ENCODE assay signal across 1 cellular context in the genomic region with DNA sequence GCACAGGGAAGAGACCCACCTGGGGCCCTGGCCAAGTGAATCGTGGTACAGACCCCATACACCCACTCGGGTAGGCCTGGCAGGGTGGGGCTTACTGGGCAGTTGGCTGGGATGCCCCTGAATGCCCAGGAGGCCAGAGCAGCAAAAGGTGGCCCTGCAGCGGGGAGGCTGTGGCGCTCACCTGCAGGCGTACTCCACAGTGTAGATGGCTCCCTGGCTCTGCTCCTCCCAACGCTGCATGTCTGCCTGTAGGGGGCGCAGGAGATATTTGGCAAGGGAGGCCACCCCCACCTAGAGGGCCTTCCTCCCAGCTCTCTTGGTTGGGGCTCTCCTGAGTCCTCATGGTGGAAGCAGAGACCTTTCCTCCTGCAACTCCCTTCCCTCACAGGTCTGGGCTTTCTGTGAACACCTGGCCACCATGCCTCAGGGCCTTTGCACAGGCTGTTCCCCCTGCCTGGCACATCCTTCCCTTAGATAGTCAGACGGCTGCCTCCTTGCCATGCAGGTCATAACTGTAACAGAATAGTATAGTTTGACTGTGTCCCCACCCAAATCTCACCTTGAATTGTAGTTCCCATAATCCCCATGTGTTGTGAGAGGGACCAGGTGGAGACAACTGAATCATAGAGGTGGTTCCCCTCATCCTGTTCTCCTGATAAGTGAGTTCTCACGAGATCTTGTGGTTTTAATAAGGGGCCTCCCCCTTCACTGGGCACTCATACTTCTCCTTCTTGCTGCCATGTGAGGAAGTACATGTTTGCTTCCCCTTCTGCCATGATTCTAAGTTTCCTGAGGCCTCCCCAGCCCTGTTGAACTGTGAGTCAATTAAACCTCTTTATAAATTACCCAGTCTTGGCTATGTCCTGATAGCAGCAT.
TF ChIP-seq lines count a peak whose summit lies in the region.

No MANE protein-coding gene starts in this region.

TF ChIP-seq in HepG2, 621 proteins besides CTCF, POLR2A, EP300 and RAD21 (continued from another document and continues in another):
- TF ChIP-seq, protein P1, sequence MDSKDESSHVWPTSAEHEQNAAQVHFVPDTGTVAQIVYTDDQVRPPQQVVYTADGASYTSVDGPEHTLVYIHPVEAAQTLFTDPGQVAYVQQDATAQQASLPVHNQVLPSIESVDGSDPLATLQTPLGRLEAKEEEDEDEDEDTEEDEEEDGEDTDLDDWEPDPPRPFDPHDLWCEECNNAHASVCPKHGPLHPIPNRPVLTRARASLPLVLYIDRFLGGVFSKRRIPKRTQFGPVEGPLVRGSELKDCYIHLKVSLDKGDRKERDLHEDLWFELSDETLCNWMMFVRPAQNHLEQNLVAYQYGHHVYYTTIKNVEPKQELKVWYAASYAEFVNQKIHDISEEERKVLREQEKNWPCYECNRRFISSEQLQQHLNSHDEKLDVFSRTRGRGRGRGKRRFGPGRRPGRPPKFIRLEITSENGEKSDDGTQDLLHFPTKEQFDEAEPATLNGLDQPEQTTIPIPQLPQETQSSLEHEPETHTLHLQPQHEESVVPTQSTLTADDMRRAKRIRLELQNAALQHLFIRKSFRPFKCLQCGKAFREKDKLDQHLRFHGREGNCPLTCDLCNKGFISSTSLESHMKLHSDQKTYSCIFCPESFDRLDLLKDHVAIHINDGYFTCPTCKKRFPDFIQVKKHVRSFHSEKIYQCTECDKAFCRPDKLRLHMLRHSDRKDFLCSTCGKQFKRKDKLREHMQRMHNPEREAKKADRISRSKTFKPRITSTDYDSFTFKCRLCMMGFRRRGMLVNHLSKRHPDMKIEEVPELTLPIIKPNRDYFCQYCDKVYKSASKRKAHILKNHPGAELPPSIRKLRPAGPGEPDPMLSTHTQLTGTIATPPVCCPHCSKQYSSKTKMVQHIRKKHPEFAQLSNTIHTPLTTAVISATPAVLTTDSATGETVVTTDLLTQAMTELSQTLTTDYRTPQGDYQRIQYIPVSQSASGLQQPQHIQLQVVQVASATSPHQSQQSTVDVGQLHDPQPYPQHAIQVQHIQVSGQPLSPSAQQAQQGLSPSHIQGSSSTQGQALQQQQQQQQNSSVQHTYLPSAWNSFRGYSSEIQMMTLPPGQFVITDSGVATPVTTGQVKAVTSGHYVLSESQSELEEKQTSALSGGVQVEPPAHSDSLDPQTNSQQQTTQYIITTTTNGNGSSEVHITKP (CRISPR knock-in tag; IDR thresholded peaks at IDR 0.05; ENCODE audit: low read depth) = no peak
- TF ChIP-seq PRPF4 (IDR thresholded peaks at IDR 0.05; ENCODE audit: low read depth, low read length, poor library complexity, severe bottlenecking) = no peak
- TF ChIP-seq, protein P2, sequence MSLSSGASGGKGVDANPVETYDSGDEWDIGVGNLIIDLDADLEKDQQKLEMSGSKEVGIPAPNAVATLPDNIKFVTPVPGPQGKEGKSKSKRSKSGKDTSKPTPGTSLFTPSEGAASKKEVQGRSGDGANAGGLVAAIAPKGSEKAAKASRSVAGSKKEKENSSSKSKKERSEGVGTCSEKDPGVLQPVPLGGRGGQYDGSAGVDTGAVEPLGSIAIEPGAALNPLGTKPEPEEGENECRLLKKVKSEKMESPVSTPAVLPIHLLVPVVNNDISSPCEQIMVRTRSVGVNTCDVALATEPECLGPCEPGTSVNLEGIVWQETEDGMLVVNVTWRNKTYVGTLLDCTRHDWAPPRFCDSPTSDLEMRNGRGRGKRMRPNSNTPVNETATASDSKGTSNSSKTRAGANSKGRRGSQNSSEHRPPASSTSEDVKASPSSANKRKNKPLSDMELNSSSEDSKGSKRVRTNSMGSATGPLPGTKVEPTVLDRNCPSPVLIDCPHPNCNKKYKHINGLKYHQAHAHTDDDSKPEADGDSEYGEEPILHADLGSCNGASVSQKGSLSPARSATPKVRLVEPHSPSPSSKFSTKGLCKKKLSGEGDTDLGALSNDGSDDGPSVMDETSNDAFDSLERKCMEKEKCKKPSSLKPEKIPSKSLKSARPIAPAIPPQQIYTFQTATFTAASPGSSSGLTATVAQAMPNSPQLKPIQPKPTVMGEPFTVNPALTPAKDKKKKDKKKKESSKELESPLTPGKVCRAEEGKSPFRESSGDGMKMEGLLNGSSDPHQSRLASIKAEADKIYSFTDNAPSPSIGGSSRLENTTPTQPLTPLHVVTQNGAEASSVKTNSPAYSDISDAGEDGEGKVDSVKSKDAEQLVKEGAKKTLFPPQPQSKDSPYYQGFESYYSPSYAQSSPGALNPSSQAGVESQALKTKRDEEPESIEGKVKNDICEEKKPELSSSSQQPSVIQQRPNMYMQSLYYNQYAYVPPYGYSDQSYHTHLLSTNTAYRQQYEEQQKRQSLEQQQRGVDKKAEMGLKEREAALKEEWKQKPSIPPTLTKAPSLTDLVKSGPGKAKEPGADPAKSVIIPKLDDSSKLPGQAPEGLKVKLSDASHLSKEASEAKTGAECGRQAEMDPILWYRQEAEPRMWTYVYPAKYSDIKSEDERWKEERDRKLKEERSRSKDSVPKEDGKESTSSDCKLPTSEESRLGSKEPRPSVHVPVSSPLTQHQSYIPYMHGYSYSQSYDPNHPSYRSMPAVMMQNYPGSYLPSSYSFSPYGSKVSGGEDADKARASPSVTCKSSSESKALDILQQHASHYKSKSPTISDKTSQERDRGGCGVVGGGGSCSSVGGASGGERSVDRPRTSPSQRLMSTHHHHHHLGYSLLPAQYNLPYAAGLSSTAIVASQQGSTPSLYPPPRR (CRISPR knock-in tag; IDR thresholded peaks at IDR 0.05; ENCODE audit: borderline replicate concordance) = no peak
- TF ChIP-seq, protein P3, sequence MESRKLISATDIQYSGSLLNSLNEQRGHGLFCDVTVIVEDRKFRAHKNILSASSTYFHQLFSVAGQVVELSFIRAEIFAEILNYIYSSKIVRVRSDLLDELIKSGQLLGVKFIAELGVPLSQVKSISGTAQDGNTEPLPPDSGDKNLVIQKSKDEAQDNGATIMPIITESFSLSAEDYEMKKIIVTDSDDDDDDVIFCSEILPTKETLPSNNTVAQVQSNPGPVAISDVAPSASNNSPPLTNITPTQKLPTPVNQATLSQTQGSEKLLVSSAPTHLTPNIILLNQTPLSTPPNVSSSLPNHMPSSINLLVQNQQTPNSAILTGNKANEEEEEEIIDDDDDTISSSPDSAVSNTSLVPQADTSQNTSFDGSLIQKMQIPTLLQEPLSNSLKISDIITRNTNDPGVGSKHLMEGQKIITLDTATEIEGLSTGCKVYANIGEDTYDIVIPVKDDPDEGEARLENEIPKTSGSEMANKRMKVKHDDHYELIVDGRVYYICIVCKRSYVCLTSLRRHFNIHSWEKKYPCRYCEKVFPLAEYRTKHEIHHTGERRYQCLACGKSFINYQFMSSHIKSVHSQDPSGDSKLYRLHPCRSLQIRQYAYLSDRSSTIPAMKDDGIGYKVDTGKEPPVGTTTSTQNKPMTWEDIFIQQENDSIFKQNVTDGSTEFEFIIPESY (CRISPR knock-in tag; IDR thresholded peaks at IDR 0.05) = peak; percentile 97
- TF ChIP-seq PLRG1 (conservative IDR thresholded peaks at IDR 0.05) = no peak
- no peak for TF ChIP-seq ZKSCAN8 (CRISPR knock-in tag; IDR thresholded peaks at IDR 0.05; ENCODE audit: borderline replicate concordance)
- no peak for TF ChIP-seq SAFB2 (CRISPR knock-in tag; IDR thresholded peaks at IDR 0.05; ENCODE audit: borderline replicate concordance, low read depth)
- peak; percentile 43; the same call in 1 of the 2 replicates for TF ChIP-seq ZFX (CRISPR knock-in tag; IDR thresholded peaks at IDR 0.05; ENCODE audit: low read depth)
- TF ChIP-seq SRSF9 (IDR thresholded peaks at IDR 0.05; ENCODE audit: borderline replicate concordance, insufficient read depth, low read depth, low read length, poor library complexity, severe bottlenecking) = no peak
- TF ChIP-seq, protein P4, sequence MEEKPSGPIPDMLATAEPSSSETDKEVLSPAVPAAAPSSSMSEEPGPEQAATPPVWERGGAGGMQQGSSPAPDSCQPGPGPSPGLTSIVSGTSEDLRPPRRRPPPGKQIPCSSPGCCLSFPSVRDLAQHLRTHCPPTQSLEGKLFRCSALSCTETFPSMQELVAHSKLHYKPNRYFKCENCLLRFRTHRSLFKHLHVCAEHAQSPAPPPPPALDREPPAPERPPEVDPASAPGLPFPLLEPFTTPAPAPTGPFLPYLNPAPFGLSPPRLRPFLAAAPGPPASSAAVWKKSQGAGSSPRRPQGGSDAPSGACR (CRISPR knock-in tag; IDR thresholded peaks at IDR 0.05) = no peak
- no peak for TF ChIP-seq ZNF891 (CRISPR knock-in tag; IDR thresholded peaks at IDR 0.05)
- TF ChIP-seq XRCC5 (optimal IDR thresholded peaks at IDR 0.05; ENCODE audit: low read length) = peak; percentile 86
- TF ChIP-seq HMGA1 (CRISPR knock-in tag; conservative IDR thresholded peaks at IDR 0.05) = no peak
- TF ChIP-seq, protein P5, sequence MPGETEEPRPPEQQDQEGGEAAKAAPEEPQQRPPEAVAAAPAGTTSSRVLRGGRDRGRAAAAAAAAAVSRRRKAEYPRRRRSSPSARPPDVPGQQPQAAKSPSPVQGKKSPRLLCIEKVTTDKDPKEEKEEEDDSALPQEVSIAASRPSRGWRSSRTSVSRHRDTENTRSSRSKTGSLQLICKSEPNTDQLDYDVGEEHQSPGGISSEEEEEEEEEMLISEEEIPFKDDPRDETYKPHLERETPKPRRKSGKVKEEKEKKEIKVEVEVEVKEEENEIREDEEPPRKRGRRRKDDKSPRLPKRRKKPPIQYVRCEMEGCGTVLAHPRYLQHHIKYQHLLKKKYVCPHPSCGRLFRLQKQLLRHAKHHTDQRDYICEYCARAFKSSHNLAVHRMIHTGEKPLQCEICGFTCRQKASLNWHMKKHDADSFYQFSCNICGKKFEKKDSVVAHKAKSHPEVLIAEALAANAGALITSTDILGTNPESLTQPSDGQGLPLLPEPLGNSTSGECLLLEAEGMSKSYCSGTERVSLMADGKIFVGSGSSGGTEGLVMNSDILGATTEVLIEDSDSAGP (CRISPR knock-in tag; IDR thresholded peaks at IDR 0.05; ENCODE audit: borderline replicate concordance) = peak; percentile 69; the same call in 1 of the 2 replicates
- no peak for TF ChIP-seq TBX2 (CRISPR knock-in tag; IDR thresholded peaks at IDR 0.05; ENCODE audit: borderline replicate concordance)
- no peak for TF ChIP-seq RBFOX2 (IDR thresholded peaks at IDR 0.05; ENCODE audit: low read depth, low read length)
- TF ChIP-seq, protein P6, sequence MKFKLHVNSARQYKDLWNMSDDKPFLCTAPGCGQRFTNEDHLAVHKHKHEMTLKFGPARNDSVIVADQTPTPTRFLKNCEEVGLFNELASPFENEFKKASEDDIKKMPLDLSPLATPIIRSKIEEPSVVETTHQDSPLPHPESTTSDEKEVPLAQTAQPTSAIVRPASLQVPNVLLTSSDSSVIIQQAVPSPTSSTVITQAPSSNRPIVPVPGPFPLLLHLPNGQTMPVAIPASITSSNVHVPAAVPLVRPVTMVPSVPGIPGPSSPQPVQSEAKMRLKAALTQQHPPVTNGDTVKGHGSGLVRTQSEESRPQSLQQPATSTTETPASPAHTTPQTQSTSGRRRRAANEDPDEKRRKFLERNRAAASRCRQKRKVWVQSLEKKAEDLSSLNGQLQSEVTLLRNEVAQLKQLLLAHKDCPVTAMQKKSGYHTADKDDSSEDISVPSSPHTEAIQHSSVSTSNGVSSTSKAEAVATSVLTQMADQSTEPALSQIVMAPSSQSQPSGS (CRISPR knock-in tag; IDR thresholded peaks at IDR 0.05) = no peak
- TF ChIP-seq ZFYVE20 (CRISPR knock-in tag; IDR thresholded peaks at IDR 0.05; ENCODE audit: borderline replicate concordance, low read depth) = no peak
- no peak for TF ChIP-seq ZMAT3 (CRISPR knock-in tag; conservative IDR thresholded peaks at IDR 0.05)
- no peak for TF ChIP-seq ZNF331 (CRISPR knock-in tag; IDR thresholded peaks at IDR 0.05)
- TF ChIP-seq BORCS8-MEF2B (CRISPR knock-in tag; IDR thresholded peaks at IDR 0.05) = peak; percentile 71; the same call in 1 of the 2 replicates
- TF ChIP-seq ZNF616 (CRISPR knock-in tag; IDR thresholded peaks at IDR 0.05; ENCODE audit: low read depth) = no peak
- TF ChIP-seq, protein P7, sequence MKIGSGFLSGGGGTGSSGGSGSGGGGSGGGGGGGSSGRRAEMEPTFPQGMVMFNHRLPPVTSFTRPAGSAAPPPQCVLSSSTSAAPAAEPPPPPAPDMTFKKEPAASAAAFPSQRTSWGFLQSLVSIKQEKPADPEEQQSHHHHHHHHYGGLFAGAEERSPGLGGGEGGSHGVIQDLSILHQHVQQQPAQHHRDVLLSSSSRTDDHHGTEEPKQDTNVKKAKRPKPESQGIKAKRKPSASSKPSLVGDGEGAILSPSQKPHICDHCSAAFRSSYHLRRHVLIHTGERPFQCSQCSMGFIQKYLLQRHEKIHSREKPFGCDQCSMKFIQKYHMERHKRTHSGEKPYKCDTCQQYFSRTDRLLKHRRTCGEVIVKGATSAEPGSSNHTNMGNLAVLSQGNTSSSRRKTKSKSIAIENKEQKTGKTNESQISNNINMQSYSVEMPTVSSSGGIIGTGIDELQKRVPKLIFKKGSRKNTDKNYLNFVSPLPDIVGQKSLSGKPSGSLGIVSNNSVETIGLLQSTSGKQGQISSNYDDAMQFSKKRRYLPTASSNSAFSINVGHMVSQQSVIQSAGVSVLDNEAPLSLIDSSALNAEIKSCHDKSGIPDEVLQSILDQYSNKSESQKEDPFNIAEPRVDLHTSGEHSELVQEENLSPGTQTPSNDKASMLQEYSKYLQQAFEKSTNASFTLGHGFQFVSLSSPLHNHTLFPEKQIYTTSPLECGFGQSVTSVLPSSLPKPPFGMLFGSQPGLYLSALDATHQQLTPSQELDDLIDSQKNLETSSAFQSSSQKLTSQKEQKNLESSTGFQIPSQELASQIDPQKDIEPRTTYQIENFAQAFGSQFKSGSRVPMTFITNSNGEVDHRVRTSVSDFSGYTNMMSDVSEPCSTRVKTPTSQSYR (CRISPR knock-in tag; IDR thresholded peaks at IDR 0.05; ENCODE audit: borderline replicate concordance) = no peak
- no peak for TF ChIP-seq ZNF660 (CRISPR knock-in tag; IDR thresholded peaks at IDR 0.05; ENCODE audit: borderline replicate concordance, low read depth)
- TF ChIP-seq, protein P8, sequence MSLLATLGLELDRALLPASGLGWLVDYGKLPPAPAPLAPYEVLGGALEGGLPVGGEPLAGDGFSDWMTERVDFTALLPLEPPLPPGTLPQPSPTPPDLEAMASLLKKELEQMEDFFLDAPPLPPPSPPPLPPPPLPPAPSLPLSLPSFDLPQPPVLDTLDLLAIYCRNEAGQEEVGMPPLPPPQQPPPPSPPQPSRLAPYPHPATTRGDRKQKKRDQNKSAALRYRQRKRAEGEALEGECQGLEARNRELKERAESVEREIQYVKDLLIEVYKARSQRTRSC (CRISPR knock-in tag; IDR thresholded peaks at IDR 0.05; ENCODE audit: low read depth) = no peak
- no peak for TF ChIP-seq SOX5 (CRISPR knock-in tag; IDR thresholded peaks at IDR 0.05; ENCODE audit: borderline replicate concordance)
- TF ChIP-seq, protein P9, sequence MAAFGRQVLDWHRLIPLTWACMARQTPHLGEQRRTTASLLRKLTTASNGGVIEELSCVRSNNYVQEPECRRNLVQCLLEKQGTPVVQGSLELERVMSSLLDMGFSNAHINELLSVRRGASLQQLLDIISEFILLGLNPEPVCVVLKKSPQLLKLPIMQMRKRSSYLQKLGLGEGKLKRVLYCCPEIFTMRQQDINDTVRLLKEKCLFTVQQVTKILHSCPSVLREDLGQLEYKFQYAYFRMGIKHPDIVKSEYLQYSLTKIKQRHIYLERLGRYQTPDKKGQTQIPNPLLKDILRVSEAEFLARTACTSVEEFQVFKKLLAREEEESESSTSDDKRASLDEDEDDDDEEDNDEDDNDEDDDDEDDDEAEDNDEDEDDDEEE (CRISPR knock-in tag; IDR thresholded peaks at IDR 0.05) = no peak
- TF ChIP-seq MBD4 (IDR thresholded peaks at IDR 0.05; ENCODE audit: borderline replicate concordance, low read length) = no peak
- TF ChIP-seq GFI1 (CRISPR knock-in tag; IDR thresholded peaks at IDR 0.05; ENCODE audit: borderline replicate concordance) = no peak
- TF ChIP-seq KDM5A (IDR thresholded peaks at IDR 0.05; ENCODE audit: borderline replicate concordance, low read length) = no peak
- no peak for TF ChIP-seq ZFP37 (CRISPR knock-in tag; IDR thresholded peaks at IDR 0.05; ENCODE audit: borderline replicate concordance)
- TF ChIP-seq HIVEP1 (CRISPR knock-in tag; IDR thresholded peaks at IDR 0.05) = no peak
- TF ChIP-seq ZNF674 (CRISPR knock-in tag; IDR thresholded peaks at IDR 0.05; ENCODE audit: low read depth) = no peak
- TF ChIP-seq RELA (CRISPR knock-in tag; IDR thresholded peaks at IDR 0.05) = 0 out of 2 replicates have a peak, but pooled peaks have one; percentile 24
